Comparison of ENCODE assay signal across 1 cellular context in the genomic region with DNA sequence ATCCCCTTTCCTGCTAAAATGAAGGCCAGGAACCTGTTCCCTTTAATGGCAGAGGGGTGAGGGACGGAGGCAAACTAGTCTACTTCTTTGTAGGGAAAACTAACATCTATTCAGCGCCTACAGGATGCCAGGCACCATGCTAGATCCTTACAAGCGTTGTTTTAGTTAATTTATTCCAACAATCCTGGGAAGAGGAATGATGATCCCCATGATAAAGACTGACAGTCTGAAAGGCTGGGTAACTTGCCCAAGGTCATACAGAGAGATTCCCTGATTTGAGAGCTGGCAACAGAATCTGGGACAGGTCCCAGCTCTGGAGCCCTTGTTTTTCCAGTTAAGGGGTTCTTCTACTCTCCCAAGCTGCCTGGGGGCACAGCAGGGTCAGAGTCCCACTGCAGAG.
TF ChIP-seq lines count a peak whose summit lies in the region.

No MANE protein-coding gene starts in this region.

TF ChIP-seq in IMR-90, 13 proteins besides CTCF, POLR2A, EP300 and RAD21 (continued from another document):
- TF ChIP-seq USF2 (IDR thresholded peaks at IDR 0.05; ENCODE audit: low read depth, low read length) (no peak), CHD1 (IDR thresholded peaks at IDR 0.05; ENCODE audit: low read depth, low read length) (no peak), CEBPB (IDR thresholded peaks at IDR 0.05; ENCODE audit: low read depth, low read length) (no peak), MAZ (IDR thresholded peaks at IDR 0.05; ENCODE audit: borderline replicate concordance, low read depth, low read length) (no peak), NFE2L2 (IDR thresholded peaks at IDR 0.05; ENCODE audit: low read depth, low read length) (no peak), ELK1 (IDR thresholded peaks at IDR 0.05; ENCODE audit: borderline replicate concordance, low read depth, low read length) (no peak), MXI1 (IDR thresholded peaks at IDR 0.05; ENCODE audit: borderline replicate concordance, low read depth, low read length) (no peak), BHLHE40 (IDR thresholded peaks at IDR 0.05; ENCODE audit: low read depth, low read length) (no peak), RCOR1 (IDR thresholded peaks at IDR 0.05; ENCODE audit: insufficient replicate concordance, low read length) (no peak)
